Comparison of ENCODE assay signal across 12 cellular contexts in genomic region chr11:121661796-121662508, GRCh38.
DNase-seq lines count a peak whose midpoint lies in the region; ATAC-seq and TF ChIP-seq lines count a peak whose summit lies in the region.
"Had no signal": no experiment of that assay in that cellular context is flagged by ENCODE, and none has a peak within 500 bp of the region (broad histone marks: within the 10 kb centered on the region; RNA-seq: fewer than 3 reads in every experiment).

No MANE protein-coding gene starts in this region.

- H3K4me3 Mint-ChIP-seq in MCF 10A (ENCODE audit: unreplicated experiment) = no peak overlapping the region
- H3K4me3 Mint-ChIP-seq in effector memory CD8-positive, alpha-beta T cell = no peak overlapping the region
- H3K4me3 Mint-ChIP-seq: dendritic cell treated with granulocyte-macrophage colony-stimulating factor and Interleukin-4, amounts not matched to agents 40 ng/mL and 50 ng/mL, for 4 days had no signal

- BruUV-seq in MCF 10A (replicated peaks; lab: Mats Ljungman, UMichigan) = no TSS peak

- no peaks in the 10 kb centered on the region for H3K36me3 Mint-ChIP-seq in MCF 10A (ENCODE audit: insufficient read depth, unreplicated experiment)
- H3K36me3 Mint-ChIP-seq in effector memory CD8-positive, alpha-beta T cell (ENCODE audit: insufficient read depth) = no peaks in the 10 kb centered on the region

- POLR2A ChIA-PET in MCF 10A (lab: Yijun Ruan, JAX) = interaction anchor here (0.7 to 2.3 kb wide), 7 partner anchors 26 to 843 kb away, joined by 3 to 12 read pairs (median 4); no protein-coding TSS in a partner anchor

- peak overlapping the region; percentile 86 for H3K27ac Mint-ChIP-seq in MCF 10A (ENCODE audit: low read depth, unreplicated experiment)
- H3K27ac Mint-ChIP-seq in effector memory CD8-positive, alpha-beta T cell = peak overlapping the region in 1 of 2 donors; percentile 15
- H3K27ac Mint-ChIP-seq: dendritic cell treated with granulocyte-macrophage colony-stimulating factor and Interleukin-4, amounts not matched to agents 40 ng/mL and 50 ng/mL, for 4 days had no signal

- peaks cover 12% of the 10 kb centered on the region for H3K4me1 Mint-ChIP-seq in MCF 10A (ENCODE audit: insufficient read depth, unreplicated experiment)
- H3K4me1 Mint-ChIP-seq in effector memory CD8-positive, alpha-beta T cell (ENCODE audit: low read depth in 2 of 2) = no peaks in the 10 kb centered on the region

- TF ChIP-seq CTCF in MCF 10A (IDR thresholded peaks at IDR 0.05; ENCODE audit: unreplicated experiment) (no peak), breast epithelium (IDR thresholded peaks at IDR 0.05) (no peak), brain microvascular endothelial cell (IDR thresholded peaks at IDR 0.05; ENCODE audit: low read depth, low read length, missing control alignments) (peak; percentile 54), mucosa of descending colon (IDR thresholded peaks at IDR 0.05) (no peak)

- ATAC-seq in right cardiac atrium (peak; percentile 69 to 80), aorta (ENCODE audit: low FRiP score) (peak; percentile 66), mucosa of descending colon (no peak)
- no peak for ATAC-seq in effector memory CD8-positive, alpha-beta T cell (replicated peaks)

- TF ChIP-seq POLR2A in breast epithelium (IDR thresholded peaks at IDR 0.05) = no peak

- H3K9me3 ChIP-seq in breast epithelium (no peaks in the 10 kb centered on the region), right cardiac atrium (ENCODE audit: control insufficient read depth, low read length) (no peaks in the 10 kb centered on the region), aorta (ENCODE audit: control insufficient read depth, low read length) (no peaks in the 10 kb centered on the region), mucosa of descending colon (no peaks in the 10 kb centered on the region)

- H3K27me3 ChIP-seq in breast epithelium = no peaks in the 10 kb centered on the region
- H3K27me3 ChIP-seq in brain microvascular endothelial cell (replicated peaks) = no peaks in the 10 kb centered on the region
- no peaks in the 10 kb centered on the region for H3K27me3 ChIP-seq in right cardiac atrium (ENCODE audit: control insufficient read depth, insufficient read depth)
- H3K27me3 ChIP-seq in aorta (ENCODE audit: control insufficient read depth in 1 of 2, insufficient read depth in 2 of 2, low read length in 1 of 2) = no peaks in the 10 kb centered on the region

- H3K4me3 ChIP-seq in breast epithelium (no peak overlapping the region), brain microvascular endothelial cell (ENCODE audit: low read depth, low read length) (no peak overlapping the region), right cardiac atrium (ENCODE audit: low read length) (no peak overlapping the region), aorta (ENCODE audit: low read length in 2 of 2) (no peak overlapping the region), mucosa of descending colon (no peak overlapping the region)

- intact Hi-C loops in MCF 10A (cut with micrococcal nuclease) (no loop called here), breast epithelium (cut with DNase I; ENCODE audit: low total_unique reads) (no loop called here), right cardiac atrium (cut with DNase I) (loop anchor here in 2 of 4 donors (5.0 to 10.0 kb wide), 2 partner anchors 63 to 435 kb away; no protein-coding TSS in a partner anchor), aorta (cut with DNase I) (no loop called here), mucosa of descending colon (cut with DNase I, micrococcal nuclease) (no loop called here)

- CTCF ChIA-PET in MCF 10A (lab: Yijun Ruan, JAX) = interaction anchor here (0.6 to 2.7 kb wide), 6 partner anchors 15 to 844 kb away, joined by 3 to 14 read pairs (median 3); no protein-coding TSS in a partner anchor

- no peaks in the 10 kb centered on the region for H3K27me3 Mint-ChIP-seq in MCF 10A (ENCODE audit: insufficient read depth, unreplicated experiment)
- H3K27me3 Mint-ChIP-seq in effector memory CD8-positive, alpha-beta T cell = peaks cover 0 to 11% of the 10 kb centered on the region in 2 donors

- WGBS in right cardiac atrium = 80% methylated on average over 6 of the region's 6 CpGs
- 51 to 69% methylated on average over 6 of the region's 6 CpGs for WGBS in aorta, 2 donors

- in situ Hi-C loops in brain microvascular endothelial cell (cut with HindIII; ENCODE audit: low pct_ligation_motif_present, low sequenced_read_pairs) = no loop called here

- H3K4me1 ChIP-seq in breast epithelium (peaks cover 0 to 2% of the 10 kb centered on the region in 2 donors), right cardiac atrium (ENCODE audit: control insufficient read depth, insufficient read depth, low read length) (no peaks in the 10 kb centered on the region), aorta (ENCODE audit: control insufficient read depth in 1 of 2, insufficient read depth in 2 of 2, low read length in 2 of 2) (no peaks in the 10 kb centered on the region), mucosa of descending colon (ENCODE audit: low read depth) (no peaks in the 10 kb centered on the region)

- no peaks in the 10 kb centered on the region for H3K9me3 Mint-ChIP-seq in MCF 10A (ENCODE audit: unreplicated experiment)
- no peaks in the 10 kb centered on the region for H3K9me3 Mint-ChIP-seq in effector memory CD8-positive, alpha-beta T cell
- H3K9me3 Mint-ChIP-seq: dendritic cell treated with granulocyte-macrophage colony-stimulating factor and Interleukin-4, amounts not matched to agents 40 ng/mL and 50 ng/mL, for 4 days had no signal

- DNase-seq in MCF 10A (ENCODE audit: unreplicated experiment) (peak; percentile 63), breast epithelium (ENCODE audit: low spot score in 2 of 2) (no peak), brain microvascular endothelial cell (peak; percentile 86), right cardiac atrium (peak in 2 of 3 donors; percentile 38 to 44), aorta (no peak), mucosa of descending colon (no peak)
- DNase-seq in activated CD4-positive, alpha-beta T cell treated with anti-CD3 and anti-CD28 coated beads, Interleukin-2, amount 50 U/mL, for 1 hour = no peak
- no peak for DNase-seq in effector memory CD8-positive, alpha-beta T cell
- DNase-seq: ACHN; activated T-cell treated with anti-CD3 and anti-CD28 coated beads, Interleukin-2, amount 50 U/mL, for 48 hours; GDM1 had no signal

- H3K36me3 ChIP-seq in breast epithelium = no peaks in the 10 kb centered on the region
- H3K36me3 ChIP-seq in brain microvascular endothelial cell (replicated peaks) = no peaks in the 10 kb centered on the region
- no peaks in the 10 kb centered on the region for H3K36me3 ChIP-seq in aorta (ENCODE audit: control insufficient read depth in 1 of 2, insufficient read depth in 2 of 2, low read length in 1 of 2)
- H3K36me3 ChIP-seq in mucosa of descending colon (ENCODE audit: low read depth) = no peaks in the 10 kb centered on the region

- peak overlapping the region in 1 of 2 donors; percentile 78 for H3K27ac ChIP-seq in breast epithelium
- H3K27ac ChIP-seq in brain microvascular endothelial cell = peak overlapping the region; percentile 80
- peak overlapping the region; percentile 20 for H3K27ac ChIP-seq in right cardiac atrium (ENCODE audit: low read length)
- H3K27ac ChIP-seq in aorta (ENCODE audit: low read depth in 1 of 2, low read length in 2 of 2) = no peak overlapping the region

Comparison
In these comparisons a context has a peak if more than half of its experiments do, and no peak if none do; other contexts are left out.
1. DNase-seq: peak in MCF 10A (single experiment), brain microvascular endothelial cell (single experiment) and right cardiac atrium (2 of 3); none in breast epithelium (0 of 2), aorta (0 of 2), mucosa of descending colon (0 of 3), activated CD4-positive, alpha-beta T cell treated with anti-CD3 and anti-CD28 coated beads, Interleukin-2, amount 50 U/mL, for 1 hour (single experiment) and effector memory CD8-positive, alpha-beta T cell (0 of 3).
2. H3K27ac ChIP-seq: peak in brain microvascular endothelial cell (single experiment) and right cardiac atrium (single experiment); none in aorta (0 of 2).
3. ATAC-seq: peak in right cardiac atrium (2 of 2) and aorta (single experiment); none in mucosa of descending colon (single experiment) and effector memory CD8-positive, alpha-beta T cell (single experiment).